In genomic region chr15:92618121-92618520, GRCh38 we compare ENCODE assay signal across 1 cellular context.
TF ChIP-seq lines count a peak whose summit lies in the region.

No MANE protein-coding gene starts in this region.

TF ChIP-seq in K562, 482 proteins besides CTCF, POLR2A, EP300 and RAD21 (continued from another document):
- TF ChIP-seq ZNF318 (IDR thresholded peaks at IDR 0.05; ENCODE audit: borderline replicate concordance in 1 of 2, low read depth in 1 of 2) (no peak), ZNF76 (CRISPR knock-in tag; IDR thresholded peaks at IDR 0.05; ENCODE audit: borderline replicate concordance) (no peak), BDP1 (IDR thresholded peaks at IDR 0.05; ENCODE audit: insufficient read depth, insufficient read length) (no peak), SRSF1 (IDR thresholded peaks at IDR 0.05; ENCODE audit: low read depth, low read length) (no peak), ZBTB8A (IDR thresholded peaks at IDR 0.05; ENCODE audit: partially characterized antibody) (no peak), PHF8 (IDR thresholded peaks at IDR 0.05; ENCODE audit: borderline replicate concordance, low read length) (no peak), HMG20A (CRISPR knock-in tag; conservative IDR thresholded peaks at IDR 0.05) (no peak), ZBTB33 (CRISPR knock-in tag; IDR thresholded peaks at IDR 0.05) (no peak), MLLT1 (IDR thresholded peaks at IDR 0.05) (no peak), SNAPC5 (CRISPR knock-in tag; IDR thresholded peaks at IDR 0.05) (no peak), PML (IDR thresholded peaks at IDR 0.05; ENCODE audit: low read length) (no peak), HDAC8 (tag; IDR thresholded peaks at IDR 0.05) (no peak), XRCC4 (IDR thresholded peaks at IDR 0.05; ENCODE audit: extremely low read depth, insufficient read depth, insufficient read length) (no peak), CLOCK (CRISPR knock-in tag; IDR thresholded peaks at IDR 0.05; ENCODE audit: borderline replicate concordance) (no peak), PREB (CRISPR knock-in tag; IDR thresholded peaks at IDR 0.05) (no peak), ETV1 (tag; conservative IDR thresholded peaks at IDR 0.05; ENCODE audit: low read depth) (no peak), EGR1 (conservative IDR thresholded peaks at IDR 0.05) (no peak)
